Comparison of ENCODE assay signal across 27 cellular contexts in the genomic region with DNA sequence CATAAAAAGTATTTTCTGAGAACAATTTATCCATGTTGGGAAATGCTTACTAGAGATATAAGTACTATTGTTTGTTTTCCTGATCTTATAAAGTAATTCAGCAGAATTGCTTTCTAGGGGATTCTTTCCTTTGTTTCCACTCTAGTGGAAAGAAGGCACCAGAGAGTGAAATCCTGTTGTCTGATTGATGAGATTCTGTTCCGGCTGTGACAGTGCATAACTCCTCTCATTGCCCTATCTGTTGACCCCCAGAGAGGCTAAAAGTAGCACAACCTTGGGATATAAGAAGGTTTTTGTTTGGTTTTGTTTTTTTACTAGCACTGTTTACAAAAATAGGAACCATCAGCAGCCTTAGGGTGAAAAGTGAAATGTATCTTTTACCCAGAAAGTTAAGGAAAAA.
"Had no signal": no experiment of that assay in that cellular context is flagged by ENCODE, and none has a peak within 500 bp of the region (broad histone marks: within the 10 kb centered on the region; RNA-seq: fewer than 3 reads in every experiment).

No MANE protein-coding gene starts in this region.

- H3K27ac Mint-ChIP-seq: activated CD8-positive, alpha-beta T cell treated with anti-CD3 and anti-CD28 coated beads, Interleukin-2, amount 10 ng/mL, durations not matched to agents 7 days and 5 days; activated naive CD8-positive, alpha-beta T cell treated with anti-CD3 and anti-CD28 coated beads, Interleukin-2, amount 50 U/mL, for 24 hours; activated T-helper 1 cell treated with anti-CD3 and anti-CD28 coated beads, Interleukin-12 subunit alpha, Interleukin-12 subunit beta, Interleukin-2, Interleukin-4 antibody, amounts not matched to agents 30 ng/mL and 10 ng/mL and 1 ng/mL, durations not matched to agents 14 hours and 24 hours and 36 hours; memory B cell; naive thymus-derived CD4-positive, alpha-beta T cell; stimulated activated naive CD8-positive, alpha-beta T cell treated with anti-CD3 and anti-CD28 coated beads, Interleukin-15, Interleukin-2, amounts not matched to agents 100 ng/mL and 50 ng/mL, for 24 hours had no signal

- H3K9me3 ChIP-seq: body of pancreas, neutrophil, pancreas, thyroid gland, upper lobe of right lung had no signal

- H3K27me3 Mint-ChIP-seq: activated naive CD8-positive, alpha-beta T cell treated with anti-CD3 and anti-CD28 coated beads, Interleukin-2, amount 50 U/mL, for 24 hours; memory B cell; stimulated activated naive CD8-positive, alpha-beta T cell treated with anti-CD3 and anti-CD28 coated beads, Interleukin-15, Interleukin-2, amounts not matched to agents 100 ng/mL and 50 ng/mL, for 24 hours had no signal

- H3K27ac ChIP-seq: body of pancreas, cardiac muscle cell, foreskin keratinocyte, neutrophil, pancreas, thyroid gland, upper lobe of right lung had no signal

- H3K36me3 Mint-ChIP-seq: naive thymus-derived CD4-positive, alpha-beta T cell had no signal

- H3K4me1 ChIP-seq: body of pancreas, foreskin keratinocyte, pancreas, upper lobe of right lung had no signal

- H3K4me3 Mint-ChIP-seq: activated CD8-positive, alpha-beta T cell treated with anti-CD3 and anti-CD28 coated beads, Interleukin-2, amount 10 ng/mL, durations not matched to agents 7 days and 5 days; activated naive CD8-positive, alpha-beta T cell treated with anti-CD3 and anti-CD28 coated beads, Interleukin-2, amount 50 U/mL, for 24 hours; activated T-helper 1 cell treated with anti-CD3 and anti-CD28 coated beads, Interleukin-12 subunit alpha, Interleukin-12 subunit beta, Interleukin-2, Interleukin-4 antibody, amounts not matched to agents 30 ng/mL and 10 ng/mL and 1 ng/mL, durations not matched to agents 14 hours and 24 hours and 36 hours; memory B cell; naive thymus-derived CD4-positive, alpha-beta T cell; stimulated activated naive CD8-positive, alpha-beta T cell treated with anti-CD3 and anti-CD28 coated beads, Interleukin-15, Interleukin-2, amounts not matched to agents 100 ng/mL and 50 ng/mL, for 24 hours had no signal

- H3K4me3 ChIP-seq: body of pancreas, cardiac muscle cell, pancreas, thyroid gland, upper lobe of right lung had no signal

- H3K36me3 ChIP-seq: cardiac muscle cell, neutrophil, pancreas, thyroid gland, upper lobe of right lung had no signal

- DNase-seq: activated CD4-positive, alpha-beta T cell treated with anti-CD3 and anti-CD28 coated beads for 1 hour; activated CD4-positive, alpha-beta T cell treated with anti-CD3 and anti-CD28 coated beads, Interleukin-2, amount 50 U/mL, for 1 hour; activated CD8-positive, alpha-beta T cell treated with anti-CD3 and anti-CD28 coated beads, Interleukin-2, amount 10 ng/mL, durations not matched to agents 7 days and 5 days; activated gamma-delta T cell; activated naive CD4-positive, alpha-beta T cell treated with anti-CD3 and anti-CD28 coated beads, Interleukin-2, amount 50 U/mL, for 16 hours; activated naive CD8-positive, alpha-beta T cell treated with anti-CD3 and anti-CD28 coated beads, Interleukin-2, amount 50 U/mL, for 24 hours; anterior cingulate cortex; body of pancreas; cortex of kidney; effector CD4-positive, alpha-beta T cell; erythroblast; foreskin keratinocyte; glutamatergic neuron; hippocampal formation; naive thymus-derived CD4-positive, alpha-beta T cell; pancreas; right cardiac atrium; stimulated activated CD4-positive, alpha-beta T cell treated with anti-CD3 and anti-CD28 coated beads, Interleukin-1b, Interleukin-23, amount 100 ng/mL, for 48 hours; substantia nigra; T-helper 9 cell; thyroid gland; upper lobe of right lung had no signal

- H3K27me3 ChIP-seq: body of pancreas, cardiac muscle cell, foreskin keratinocyte, neutrophil, pancreas, thyroid gland, upper lobe of right lung had no signal

- H3K4me1 Mint-ChIP-seq: activated naive CD8-positive, alpha-beta T cell treated with anti-CD3 and anti-CD28 coated beads, Interleukin-2, amount 50 U/mL, for 24 hours; naive thymus-derived CD4-positive, alpha-beta T cell had no signal
